19 cellular contexts compared by ENCODE assay signal in genomic region chr2:240212425-240213225, GRCh38.
DNase-seq lines count a peak whose midpoint lies in the region; ATAC-seq, FAIRE-seq and TF ChIP-seq lines count a peak whose summit lies in the region.
"Had no signal": no experiment of that assay in that cellular context is flagged by ENCODE, and none has a peak within 500 bp of the region (broad histone marks: within the 10 kb centered on the region; RNA-seq: fewer than 3 reads in every experiment).

No MANE protein-coding gene starts in this region.

- H3K4me3 Mint-ChIP-seq in brain = no peak overlapping the region
- H3K4me3 Mint-ChIP-seq: B cell; CD8-positive, alpha-beta memory T cell had no signal

- H3K9me3 Mint-ChIP-seq in brain = peaks cover 2 to 7% (median 5%) of the 10 kb centered on the region in 5 experiments
- H3K9me3 Mint-ChIP-seq: CD8-positive, alpha-beta memory T cell had no signal

- TF ChIP-seq POLR2A in GM12892 (IDR thresholded peaks at IDR 0.05; ENCODE audit: low read depth, low read length) = no peak

- H3K9me3 ChIP-seq in heart right ventricle (no peaks in the 10 kb centered on the region), upper lobe of right lung (no peaks in the 10 kb centered on the region)

- H3K27me3 ChIP-seq in heart right ventricle (peaks cover 0 to 11% (median 0%) of the 10 kb centered on the region in 7 donors), upper lobe of right lung (no peaks in the 10 kb centered on the region)

- H3K36me3 ChIP-seq in heart right ventricle (no peaks in the 10 kb centered on the region), upper lobe of right lung (no peaks in the 10 kb centered on the region)

- no peak for FAIRE-seq in GM12892 (lab: Jason Lieb, UNC)
- FAIRE-seq: GM18507, HTR-8/SVneo had no signal

- peaks cover 31% of the 10 kb centered on the region for H3K4me1 Mint-ChIP-seq in brain
- H3K4me1 Mint-ChIP-seq: B cell; CD8-positive, alpha-beta memory T cell had no signal

- no peak for TF ChIP-seq CTCF in heart right ventricle (IDR thresholded peaks at IDR 0.05)
- TF ChIP-seq CTCF in brain (conservative IDR thresholded peaks at IDR 0.05) = no peak
- TF ChIP-seq CTCF in upper lobe of right lung (IDR thresholded peaks at IDR 0.05) = no peak

- H3K27ac ChIP-seq in heart right ventricle (no peak overlapping the region), upper lobe of right lung (peak overlapping the region; percentile 30)

- DNase-seq in left ventricle myocardium superior (peak; percentile 18), heart right ventricle (no peak), posterior vena cava (ENCODE audit: low spot score) (peak; percentile 45), upper lobe of right lung (no peak), GM12892 (ENCODE audit: insufficient read length) (no peak), DMS 273 (lab: John Stamatoyannopoulos, UW; ENCODE audit: unreplicated experiment) (no peak)
- DNase-seq: CD8-positive, alpha-beta memory T cell; DMS153; NCI-H1436 treated with DMSO at 0.1 percent for 48 hours; NCI-H2081; NCI-H510A treated with DMSO at 0.1 percent for 48 hours; SHP77 had no signal

- no peaks in the 10 kb centered on the region for H3K4me1 ChIP-seq in heart right ventricle
- no peaks in the 10 kb centered on the region for H3K4me1 ChIP-seq in upper lobe of right lung

- H3K36me3 Mint-ChIP-seq in brain = no peaks in the 10 kb centered on the region
- H3K36me3 Mint-ChIP-seq: CD8-positive, alpha-beta memory T cell had no signal

- H3K4me3 ChIP-seq in heart right ventricle (no peak overlapping the region), upper lobe of right lung (no peak overlapping the region)

- peak overlapping the region in 4 of 5 experiments; percentile 72 to 93 (median 77) for H3K27ac Mint-ChIP-seq in brain
- H3K27ac Mint-ChIP-seq: B cell; CD8-positive, alpha-beta memory T cell had no signal

- no peaks in the 10 kb centered on the region for H3K27me3 Mint-ChIP-seq in brain
- H3K27me3 Mint-ChIP-seq: B cell had no signal

- ATAC-seq in left ventricle myocardium superior = no peak
- ATAC-seq in heart right ventricle = no peak
- no peak for ATAC-seq in upper lobe of right lung
- ATAC-seq in GM19455 (IDR thresholded peaks at IDR 0.05; ENCODE audit: unreplicated experiment) = no peak
- ATAC-seq: HCT116, Panc1 had no signal

- 89% methylated on average over 17 of the region's 17 CpGs for WGBS in heart right ventricle, 2 donors

- intact Hi-C loops in left ventricle myocardium superior (cut with micrococcal nuclease) (no loop called here), heart right ventricle (cut with DNase I) (no loop called here), posterior vena cava (cut with DNase I) (no loop called here), upper lobe of right lung (cut with DNase I) (no loop called here)

Comparison
In these comparisons a context has a peak if more than half of its experiments do, and no peak if none do; other contexts are left out.
1. DNase-seq: peak in left ventricle myocardium superior (single experiment) and posterior vena cava (single experiment); none in heart right ventricle (0 of 2), upper lobe of right lung (single experiment), GM12892 (single experiment) and DMS 273 (single experiment).